Comparison of ENCODE assay signal across 13 cellular contexts in the genomic region with DNA sequence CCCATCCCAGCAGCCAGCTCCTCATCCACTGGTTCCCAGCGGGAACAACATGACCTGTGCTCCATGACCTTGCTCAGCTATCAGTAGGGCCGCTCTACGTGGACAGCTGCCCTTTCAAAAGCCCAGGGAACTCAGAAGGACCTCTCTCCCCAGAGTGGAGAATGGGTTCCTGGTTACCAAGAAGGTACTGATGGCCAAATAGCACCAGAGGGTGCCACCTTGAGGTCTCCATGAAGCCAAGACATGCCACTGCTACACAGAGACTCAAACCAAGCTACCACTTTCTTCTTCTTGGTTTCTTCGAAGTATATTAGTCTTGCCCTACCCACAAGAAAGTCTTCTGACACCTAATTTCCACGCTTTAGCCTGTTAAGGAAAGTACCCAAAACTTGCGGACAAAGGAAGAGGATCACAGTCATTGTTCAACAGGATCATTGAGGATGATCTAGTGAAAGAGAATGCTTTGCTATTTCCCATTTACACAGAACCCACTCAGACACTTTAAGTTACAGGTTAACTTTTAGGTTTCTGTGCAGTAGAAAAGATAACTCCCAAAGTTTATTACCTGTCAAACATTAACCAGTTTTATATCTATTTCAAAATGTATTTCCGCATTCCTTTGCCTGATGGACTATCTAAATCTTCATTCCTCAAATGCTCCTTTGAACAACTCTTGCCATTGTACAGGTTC.
DNase-seq lines count a peak whose midpoint lies in the region; ATAC-seq, FAIRE-seq and TF ChIP-seq lines count a peak whose summit lies in the region.
"Had no signal": no experiment of that assay in that cellular context is flagged by ENCODE, and none has a peak within 500 bp of the region (broad histone marks: within the 10 kb centered on the region; RNA-seq: fewer than 3 reads in every experiment).

No MANE protein-coding gene starts in this region.

- no peak for DNase-seq in astrocyte (ENCODE audit: low read depth)
- DNase-seq in pancreas: no peak
- DNase-seq in naive thymus-derived CD8-positive, alpha-beta T cell: no peak
- DNase-seq: activated CD8-positive, alpha-beta memory T cell treated with anti-CD3 and anti-CD28 coated beads, Interleukin-2, amount 10 ng/mL, durations not matched to agents 7 days and 5 days; midbrain; right cardiac atrium; T-helper 2 cell had no signal

- H3K36me3 ChIP-seq in astrocyte (ENCODE audit: insufficient read depth, low read length) (no peaks in the 10 kb centered on the region), pancreas (no peaks in the 10 kb centered on the region)

- H3K9me3 Mint-ChIP-seq in astrocyte (ENCODE audit: unreplicated experiment): no peaks in the 10 kb centered on the region
- H3K9me3 Mint-ChIP-seq in naive thymus-derived CD8-positive, alpha-beta T cell: no peaks in the 10 kb centered on the region

- H3K27me3 Mint-ChIP-seq in astrocyte (ENCODE audit: low read depth, unreplicated experiment): no peaks in the 10 kb centered on the region
- H3K27me3 Mint-ChIP-seq in naive thymus-derived CD8-positive, alpha-beta T cell: peaks cover 0 to 2% (median 0%) of the 10 kb centered on the region in 5 donors

- peak overlapping the region; percentile 48 for H3K27ac Mint-ChIP-seq in astrocyte (ENCODE audit: unreplicated experiment)
- H3K27ac Mint-ChIP-seq in naive thymus-derived CD8-positive, alpha-beta T cell: no peak overlapping the region
- H3K27ac Mint-ChIP-seq: activated CD8-positive, alpha-beta memory T cell treated with anti-CD3 and anti-CD28 coated beads, Interleukin-2, amount 10 ng/mL, durations not matched to agents 7 days and 5 days had no signal

- no peak overlapping the region for H3K4me2 ChIP-seq in astrocyte (ENCODE audit: low read length)

- peaks cover 22% of the 10 kb centered on the region for H3K36me3 Mint-ChIP-seq in astrocyte (ENCODE audit: low read depth, unreplicated experiment)
- H3K36me3 Mint-ChIP-seq in naive thymus-derived CD8-positive, alpha-beta T cell: no peaks in the 10 kb centered on the region
- H3K36me3 Mint-ChIP-seq: activated CD8-positive, alpha-beta memory T cell treated with anti-CD3 and anti-CD28 coated beads, Interleukin-2, amount 10 ng/mL, durations not matched to agents 7 days and 5 days had no signal

- ATAC-seq in GM19025 (IDR thresholded peaks at IDR 0.05; ENCODE audit: low read depth, unreplicated experiment) (peak; percentile 42), HG02973 (IDR thresholded peaks at IDR 0.05; ENCODE audit: unreplicated experiment) (peak; percentile 12), pancreas (peak; percentile 44 to 79 (median 68)), HG03469 (IDR thresholded peaks at IDR 0.05; ENCODE audit: unreplicated experiment) (no peak), GM21723 (IDR thresholded peaks at IDR 0.05; ENCODE audit: unreplicated experiment) (no peak), HG02938 (IDR thresholded peaks at IDR 0.05; ENCODE audit: unreplicated experiment) (no peak)
- ATAC-seq in naive thymus-derived CD8-positive, alpha-beta T cell: no peak
- ATAC-seq: activated CD8-positive, alpha-beta memory T cell treated with anti-CD3 and anti-CD28 coated beads, Interleukin-2, amount 10 ng/mL, durations not matched to agents 7 days and 5 days had no signal

- H3K4me3 Mint-ChIP-seq in astrocyte (ENCODE audit: unreplicated experiment): no peak overlapping the region
- H3K4me3 Mint-ChIP-seq in naive thymus-derived CD8-positive, alpha-beta T cell: no peak overlapping the region
- H3K4me3 Mint-ChIP-seq: activated CD8-positive, alpha-beta memory T cell treated with anti-CD3 and anti-CD28 coated beads, Interleukin-2, amount 10 ng/mL, durations not matched to agents 7 days and 5 days had no signal

- TF ChIP-seq CTCF in astrocyte (IDR thresholded peaks at IDR 0.05; ENCODE audit: insufficient read depth, low read depth, low read length) (no peak), pancreas (IDR thresholded peaks at IDR 0.05) (no peak)

- intact Hi-C loops in pancreas (cut with DNase I): no loop called here

- whole genome bisulfite sequencing in pancreas, 2 donors: 41 to 44% methylated on average over 7 of the region's 7 CpGs

- H4K20me1 ChIP-seq in astrocyte (ENCODE audit: insufficient read depth, low read length): no peaks in the 10 kb centered on the region

- no peak overlapping the region for H3K9ac ChIP-seq in astrocyte (ENCODE audit: low read length)

- H3K4me1 Mint-ChIP-seq in astrocyte (ENCODE audit: low read depth, unreplicated experiment): peaks cover 17% of the 10 kb centered on the region
- H3K4me1 Mint-ChIP-seq in naive thymus-derived CD8-positive, alpha-beta T cell: peaks cover 2 to 10% (median 5%) of the 10 kb centered on the region in 4 donors

- no peak overlapping the region for H2AFZ ChIP-seq in astrocyte (ENCODE audit: low read depth, low read length)

- no peaks in the 10 kb centered on the region for H3K27me3 ChIP-seq in astrocyte (ENCODE audit: insufficient read depth, low read length)
- no peaks in the 10 kb centered on the region for H3K27me3 ChIP-seq in pancreas

- H3K4me1 ChIP-seq in astrocyte (ENCODE audit: insufficient read depth, low read length) (peaks cover 8% of the 10 kb centered on the region), pancreas (peaks cover 0 to 15% (median 8%) of the 10 kb centered on the region in 3 donors)

- POLR2A ChIA-PET in naive thymus-derived CD8-positive, alpha-beta T cell (lab: Charles Lee): interaction anchor here (0.8 to 1.4 kb wide), 2 partner anchors 145 to 241 kb away, joined by 4 to 5 read pairs; a partner anchor contains a TSS

- no peaks in the 10 kb centered on the region for H3K79me2 ChIP-seq in astrocyte (ENCODE audit: insufficient read depth, low read length)

- H3K27ac ChIP-seq in astrocyte (ENCODE audit: low read depth, low read length): no peak overlapping the region
- H3K27ac ChIP-seq in pancreas: peak overlapping the region; percentile 61 to 76 (median 66)

- peak; percentile 88 for FAIRE-seq in astrocyte (lab: Jason Lieb, UNC)
- FAIRE-seq in pancreas (lab: Jason Lieb, UNC): peak; percentile 88
- FAIRE-seq: H54 had no signal

- H3K4me3 ChIP-seq in astrocyte (ENCODE audit: insufficient read depth, low read depth, low read length) (no peak overlapping the region), pancreas (no peak overlapping the region)

- no peaks in the 10 kb centered on the region for H3K9me3 ChIP-seq in astrocyte (ENCODE audit: insufficient read depth, low read depth, low read length)
- H3K9me3 ChIP-seq in pancreas: no peaks in the 10 kb centered on the region

Comparison
In these comparisons a context has a peak if more than half of its experiments do, and no peak if none do; other contexts are left out.
1. ATAC-seq: peak in GM19025 (single experiment), HG02973 (single experiment) and pancreas (4 of 4); none in HG03469 (single experiment), GM21723 (single experiment), HG02938 (single experiment) and naive thymus-derived CD8-positive, alpha-beta T cell (0 of 2).